ENCODE assay signal across 8 cellular contexts in the genomic region with DNA sequence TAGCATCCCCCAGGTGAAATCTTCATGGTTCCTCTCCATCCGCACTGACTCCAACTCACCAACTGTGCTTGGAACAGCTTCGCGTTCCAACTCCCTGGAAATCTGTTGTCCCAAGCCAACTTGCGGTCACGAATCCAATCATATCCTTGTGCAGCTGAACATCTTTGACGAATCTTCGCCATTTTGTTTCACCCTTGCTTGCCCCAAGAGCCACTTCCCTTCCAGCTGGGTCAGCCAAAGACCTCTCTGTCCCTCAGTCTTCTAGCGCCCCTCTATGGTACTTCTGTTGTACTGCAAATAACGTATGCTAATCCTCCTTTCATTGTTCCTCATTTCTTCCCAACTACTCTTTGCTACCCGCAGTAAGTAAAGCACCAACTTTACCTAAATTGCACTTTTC.
DNase-seq lines count a peak whose midpoint lies in the region; ATAC-seq and TF ChIP-seq lines count a peak whose summit lies in the region.

No MANE protein-coding gene starts in this region.

- no peak for DNase-seq in heart left ventricle
- DNase-seq in cardiac septum (ENCODE audit: low spot score), result no peak
- DNase-seq in fibroblast of villous mesenchyme (ENCODE audit: low read depth), result peak; percentile 32
- DNase-seq in upper lobe of right lung, result no peak
- DNase-seq in stimulated activated naive CD4-positive, alpha-beta T cell treated with Interleukin-2 at 50 U/mL for 16 hours (lab: John Stamatoyannopoulos, UW), result no peak
- no peak for DNase-seq in activated CD4-positive, alpha-beta T cell treated with anti-CD3 and anti-CD28 coated beads for 48 hours
- no peak for DNase-seq in cerebellum (ENCODE audit: low spot score)

- H4K20me1 ChIP-seq in OCI-LY1 (ENCODE audit: insufficient read depth, low read length), result no peaks in the 10 kb centered on the region

- no peaks in the 10 kb centered on the region for H3K27me3 ChIP-seq in heart left ventricle
- no peaks in the 10 kb centered on the region for H3K27me3 ChIP-seq in OCI-LY1 (ENCODE audit: insufficient read depth, low read length)
- H3K27me3 ChIP-seq in upper lobe of right lung, result no peaks in the 10 kb centered on the region

- H3K4me2 ChIP-seq in OCI-LY1 (ENCODE audit: low read length), result no peak overlapping the region

- peaks cover 0 to 6% (median 0%) of the 10 kb centered on the region in 12 donors for H3K9me3 ChIP-seq in heart left ventricle
- no peaks in the 10 kb centered on the region for H3K9me3 ChIP-seq in OCI-LY1 (ENCODE audit: low read length)
- H3K9me3 ChIP-seq in upper lobe of right lung, result no peaks in the 10 kb centered on the region

- 63 to 73% (median 67%) methylated on average over 10 of the region's 10 CpGs for WGBS in heart left ventricle, 4 donors

- ATAC-seq in heart left ventricle (peak in 3 of 4 donors; percentile 17 to 75 (median 59)), upper lobe of right lung (peak; percentile 79)

- H3K4me3 ChIP-seq in heart left ventricle, result no peak overlapping the region
- H3K4me3 ChIP-seq in OCI-LY1 (ENCODE audit: low read depth, low read length, poor library complexity, severe bottlenecking), result no peak overlapping the region
- H3K4me3 ChIP-seq in fibroblast of villous mesenchyme (ENCODE audit: low read depth, low read length), result no peak overlapping the region
- H3K4me3 ChIP-seq in upper lobe of right lung, result no peak overlapping the region

- TF ChIP-seq CTCF in heart left ventricle (IDR thresholded peaks at IDR 0.05) (peak; percentile 28 to 63 (median 48)), OCI-LY1 (IDR thresholded peaks at IDR 0.05; ENCODE audit: low read length) (peak; percentile 47; the same call in 1 of the 2 replicates), fibroblast of villous mesenchyme (IDR thresholded peaks at IDR 0.05; ENCODE audit: insufficient read depth, low read depth, low read length) (peak; percentile 62), upper lobe of right lung (IDR thresholded peaks at IDR 0.05) (peak; percentile 47)

- no peaks in the 10 kb centered on the region for H3F3A ChIP-seq in OCI-LY1 (ENCODE audit: insufficient read depth, low read length)

- TF ChIP-seq POLR2A in heart left ventricle (IDR thresholded peaks at IDR 0.05), result no peak

- no peak overlapping the region for H3K27ac ChIP-seq in heart left ventricle
- no peak overlapping the region for H3K27ac ChIP-seq in OCI-LY1 (ENCODE audit: low read depth, low read length, poor library complexity, severe bottlenecking)
- H3K27ac ChIP-seq in upper lobe of right lung, result no peak overlapping the region

- intact Hi-C loops in heart left ventricle (cut with DNase I), result loop anchor here in 3 of 10 donors (10.0 kb wide), 3 partner anchors 85 to 675 kb away; partner anchors contain the start of gene NPR3 (in 2 of the 3)
- intact Hi-C loops in cardiac septum (cut with DNase I), result loop anchor here (5.0 kb wide), 1 partner anchor 667 kb away; the partner anchor contains the start of gene NPR3
- intact Hi-C loops in upper lobe of right lung (cut with DNase I), result no loop called here

- H3K9me2 ChIP-seq in OCI-LY1 (ENCODE audit: low read depth, low read length), result no peaks in the 10 kb centered on the region

- H3K79me2 ChIP-seq in OCI-LY1 (ENCODE audit: insufficient read depth, low read length), result no peaks in the 10 kb centered on the region

- peaks cover 0 to 4% (median 0%) of the 10 kb centered on the region in 12 donors for H3K4me1 ChIP-seq in heart left ventricle
- no peaks in the 10 kb centered on the region for H3K4me1 ChIP-seq in OCI-LY1 (ENCODE audit: insufficient read depth, low read length, severe bottlenecking)
- H3K4me1 ChIP-seq in upper lobe of right lung, result no peaks in the 10 kb centered on the region

- no peak overlapping the region for H2AFZ ChIP-seq in OCI-LY1 (ENCODE audit: low read length)

- H3K9ac ChIP-seq in OCI-LY1 (ENCODE audit: low read length), result no peak overlapping the region

- H3K36me3 ChIP-seq in heart left ventricle (no peaks in the 10 kb centered on the region), OCI-LY1 (ENCODE audit: insufficient read depth, low read length) (no peaks in the 10 kb centered on the region), upper lobe of right lung (no peaks in the 10 kb centered on the region)
